ENCODE assay signal across 14 cellular contexts in the genomic region with DNA sequence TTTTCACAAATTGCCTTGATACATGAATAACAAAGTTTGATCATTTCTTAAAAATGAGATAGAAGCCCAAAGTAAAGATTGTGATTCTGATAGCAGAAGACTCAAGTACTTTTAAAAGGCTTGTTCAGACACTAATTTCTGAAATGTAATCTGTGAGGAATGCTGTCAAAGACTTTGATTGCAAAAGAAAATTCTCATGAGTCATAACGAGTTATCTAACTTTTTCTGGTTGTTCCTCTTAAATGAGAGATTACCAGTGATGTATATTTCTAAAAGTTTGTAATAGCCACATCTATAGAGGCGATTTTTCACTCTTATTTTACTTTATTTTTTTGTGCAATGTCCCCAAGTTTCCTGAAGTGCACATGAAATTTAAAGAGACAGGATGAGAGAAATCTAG. TPM values are rescaled to one million over a fixed set of nuclear protein-coding genes. Genes with fewer than 3 reads are reported as not detected.
DNase-seq lines count a peak whose midpoint lies in the region; ATAC-seq and TF ChIP-seq lines count a peak whose summit lies in the region.
"Had no signal": no experiment of that assay in that cellular context is flagged by ENCODE, and none has a peak within 500 bp of the region (broad histone marks: within the 10 kb centered on the region; RNA-seq: fewer than 3 reads in every experiment).

No MANE protein-coding gene starts in this region.

- POLR2A ChIA-PET in naive thymus-derived CD4-positive, alpha-beta T cell (lab: Charles Lee): no interaction called here
- POLR2A ChIA-PET in OCI-LY7 (lab: Charles Lee): interaction anchor here (1.3 to 1.5 kb wide), 2 partner anchors 11 to 13 kb away, joined by 4 to 6 read pairs; no protein-coding TSS in a partner anchor

- peaks cover 0 to 3% (median 0%) of the 10 kb centered on the region in 11 donors for H3K9me3 Mint-ChIP-seq in naive thymus-derived CD4-positive, alpha-beta T cell

- DNase-seq in EL (peak; percentile 82), NOMO-1 treated with DMSO at 0.1 percent for 48 hours (lab: John Stamatoyannopoulos, UW; ENCODE audit: unreplicated experiment) (peak; percentile 81), caudate nucleus (lab: John Stamatoyannopoulos, UW) (peak in 1 of 61 donors; percentile 24), OCI-LY7 (ENCODE audit: low spot score) (no peak), NCI-H446 (lab: John Stamatoyannopoulos, UW) (no peak)
- no peak for DNase-seq in naive thymus-derived CD4-positive, alpha-beta T cell
- DNase-seq: activated effector memory CD4-positive, alpha-beta T cell treated with Interleukin-2 at 50 U/mL for 16 hours; Calu3; NCI-H1436; NCI-H774; retina; T-helper 1 cell had no signal

- H3K4me3 Mint-ChIP-seq in naive thymus-derived CD4-positive, alpha-beta T cell: no peak overlapping the region

- H3K79me2 ChIP-seq in OCI-LY7 (ENCODE audit: insufficient read depth, low read depth, low read length): no peaks in the 10 kb centered on the region

- H3K27me3 Mint-ChIP-seq in naive thymus-derived CD4-positive, alpha-beta T cell: peaks cover 36 to 56% (median 40%) of the 10 kb centered on the region in 5 donors

- H3K27ac ChIP-seq in caudate nucleus (ENCODE audit: low read depth, low read length) (peak overlapping the region; percentile 7), OCI-LY7 (ENCODE audit: low read depth, low read length, poor library complexity, severe bottlenecking) (no peak overlapping the region)
- H3K27ac ChIP-seq in naive thymus-derived CD4-positive, alpha-beta T cell (ENCODE audit: low read depth, low read length): no peak overlapping the region

- CTCF ChIA-PET in naive thymus-derived CD4-positive, alpha-beta T cell (lab: Charles Lee): no interaction called here
- CTCF ChIA-PET in OCI-LY7 (lab: Charles Lee; ENCODE audit: unreplicated experiment): interaction anchor here (0.9 kb wide), 1 partner anchor 16 kb away, joined by 3 read pairs; no protein-coding TSS in a partner anchor

- no peak for TF ChIP-seq CTCF in OCI-LY7 (conservative IDR thresholded peaks at IDR 0.05; ENCODE audit: low read length)

- no peak overlapping the region for H2AFZ ChIP-seq in OCI-LY7 (ENCODE audit: low read length)

- ATAC-seq in naive thymus-derived CD4-positive, alpha-beta T cell: peak; percentile 51
- no peak for ATAC-seq in GM21786 (IDR thresholded peaks at IDR 0.05; ENCODE audit: unreplicated experiment)
- no peak for ATAC-seq in HG02970 (IDR thresholded peaks at IDR 0.05; ENCODE audit: low FRiP score, unreplicated experiment)

- H4K20me1 ChIP-seq in OCI-LY7 (ENCODE audit: insufficient read depth, low read length): no peaks in the 10 kb centered on the region

- no peaks in the 10 kb centered on the region for H3K36me3 ChIP-seq in naive thymus-derived CD4-positive, alpha-beta T cell (ENCODE audit: control insufficient read depth in 2 of 3, insufficient read depth in 3 of 3, low read length in 3 of 3)
- no peaks in the 10 kb centered on the region for H3K36me3 ChIP-seq in OCI-LY7 (ENCODE audit: insufficient read depth, low read length)

- no peaks in the 10 kb centered on the region for H3K4me1 ChIP-seq in naive thymus-derived CD4-positive, alpha-beta T cell (ENCODE audit: control insufficient read depth in 2 of 2, insufficient read depth in 2 of 2, low read length in 2 of 2)
- no peaks in the 10 kb centered on the region for H3K4me1 ChIP-seq in OCI-LY7 (ENCODE audit: insufficient read depth, low read length, poor library complexity, severe bottlenecking)

- H3K9me2 ChIP-seq in OCI-LY7 (ENCODE audit: insufficient read depth, low read length): no peaks in the 10 kb centered on the region

- no TSS peak for BruUV-seq in OCI-LY7 (replicated peaks; lab: Mats Ljungman, UMichigan)

- H3K27ac Mint-ChIP-seq in naive thymus-derived CD4-positive, alpha-beta T cell: no peak overlapping the region

- intact Hi-C loops in naive thymus-derived CD4-positive, alpha-beta T cell (cut with micrococcal nuclease): no loop called here
- intact Hi-C loops in OCI-LY7 (cut with micrococcal nuclease; ENCODE audit: unreplicated experiment): no loop called here

- H3K27me3 ChIP-seq in naive thymus-derived CD4-positive, alpha-beta T cell (ENCODE audit: control insufficient read depth in 2 of 2, insufficient read depth in 2 of 2, low read length in 2 of 2): peaks cover 0 to 3% of the 10 kb centered on the region in 2 donors

- H3K4me3 ChIP-seq in naive thymus-derived CD4-positive, alpha-beta T cell (ENCODE audit: low read length): no peak overlapping the region
- no peak overlapping the region for H3K4me3 ChIP-seq in OCI-LY7 (ENCODE audit: low read depth, low read length, poor library complexity, severe bottlenecking)

- H3K36me3 Mint-ChIP-seq in naive thymus-derived CD4-positive, alpha-beta T cell: peaks cover 0 to 12% (median 2%) of the 10 kb centered on the region in 5 donors

- peaks cover 0 to 6% (median 0%) of the 10 kb centered on the region in 7 donors for H3K4me1 Mint-ChIP-seq in naive thymus-derived CD4-positive, alpha-beta T cell

- no peaks in the 10 kb centered on the region for H3K9me3 ChIP-seq in naive thymus-derived CD4-positive, alpha-beta T cell (ENCODE audit: control insufficient read depth in 2 of 3, low read length in 3 of 3)
- no peaks in the 10 kb centered on the region for H3K9me3 ChIP-seq in OCI-LY7 (ENCODE audit: low read length)

- no peak overlapping the region for H3K4me2 ChIP-seq in OCI-LY7 (ENCODE audit: low read length)

RNA-seq across cellular contexts. Expression of a gene that starts 7.0 kb away (rescaled TPM):
- total RNA-seq in naive thymus-derived CD4-positive, alpha-beta T cell: 10 to 100 TPM in 1 of 5 experiments, 1 to 10 TPM in 3, not detected in 1; 1.0 to 45.9 (median 2.9) TPM
- polyA plus RNA-seq in naive thymus-derived CD4-positive, alpha-beta T cell: under 1 TPM in 1 of 2 donors, not detected in 1; 0.07 TPM
- 2.8 and 12.2 TPM in 2 replicates for total RNA-seq in OCI-LY7 (2014; rRNA removed; shearing (Covaris generic))
- total RNA-seq in OCI-LY7 (2022): 2.6 and 3.3 TPM in 2 replicates

Comparison
In these comparisons a context has a peak if more than half of its experiments do, and no peak if none do; other contexts are left out.
1. DNase-seq: peak in EL (single experiment) and NOMO-1 treated with DMSO at 0.1 percent for 48 hours (single experiment); none in naive thymus-derived CD4-positive, alpha-beta T cell (0 of 9), OCI-LY7 (single experiment) and NCI-H446 (0 of 2).